Comparison of ENCODE assay signal across 8 cellular contexts in genomic region chr12:12813120-12814101, GRCh38. TPM values are rescaled to one million over a fixed set of nuclear protein-coding genes. Genes with fewer than 3 reads are reported as not detected.
DNase-seq lines count a peak whose midpoint lies in the region; TF ChIP-seq lines count a peak whose summit lies in the region.

Gene DDX47 (plus strand): TSS chr12:12813346. CDS start chr12:12813368, 22 bp downstream.

- TF ChIP-seq CTCF in Loucy (conservative IDR thresholded peaks at IDR 0.05; ENCODE audit: low read length) (peak; percentile 81), foreskin fibroblast (IDR thresholded peaks at IDR 0.05; ENCODE audit: low read depth, low read length) (peak; percentile 85), neural progenitor cell (IDR thresholded peaks at IDR 0.05) (peak; percentile 89)

- H3F3A ChIP-seq in Loucy (ENCODE audit: low read depth) (peaks cover 4% of the 10 kb centered on the region; the same call in 1 of the 2 replicates), neural progenitor cell (ENCODE audit: low read depth) (no peaks in the 10 kb centered on the region)

- H3K36me3 Mint-ChIP-seq in neural progenitor cell: peaks cover 11% of the 10 kb centered on the region

- no peaks in the 10 kb centered on the region for H3K9me2 ChIP-seq in Loucy (replicated peaks; ENCODE audit: low read depth, low read length)

- H3K9me3 ChIP-seq in Loucy (ENCODE audit: insufficient read depth, low read depth, low read length): no peaks in the 10 kb centered on the region
- no peaks in the 10 kb centered on the region for H3K9me3 ChIP-seq in neural progenitor cell (ENCODE audit: low read depth)

- H4K20me1 ChIP-seq in Loucy (ENCODE audit: insufficient read depth, low read length, poor library complexity, severe bottlenecking): peaks cover 14% of the 10 kb centered on the region
- peaks cover 5% of the 10 kb centered on the region for H4K20me1 ChIP-seq in neural progenitor cell (ENCODE audit: low read depth)

- H3K9ac ChIP-seq in Loucy (ENCODE audit: low read depth, low read length, poor library complexity, severe bottlenecking): peak within 1 kb of the TSS; percentile 80
- peak within 1 kb of the TSS; percentile 94 for H3K9ac ChIP-seq in neural progenitor cell

- H3K4me3 Mint-ChIP-seq in neural progenitor cell: peak within 1 kb of the TSS; percentile 97

- peak within 1 kb of the TSS; percentile 99 for H3K4me2 ChIP-seq in Loucy (ENCODE audit: low read depth, low read length, poor library complexity, severe bottlenecking)
- H3K4me2 ChIP-seq in neural progenitor cell: peak within 1 kb of the TSS; percentile 92

- peak; percentile 95 for DNase-seq in ELR (ENCODE audit: low read depth)
- DNase-seq in GOT3 (lab: John Stamatoyannopoulos, UW): peak; percentile 66
- DNase-seq in SIG-M5 (lab: John Stamatoyannopoulos, UW): peak; percentile 59
- DNase-seq in activated gamma-delta T cell (lab: John Stamatoyannopoulos, UW): peak; percentile 84
- DNase-seq in foreskin fibroblast: peak; percentile 82 to 96
- DNase-seq in neural progenitor cell (ENCODE audit: low spot score): peak; percentile 96
- DNase-seq in stromal cell of bone marrow (ENCODE audit: low read depth): peak; percentile 81

- H3K4me1 Mint-ChIP-seq in neural progenitor cell: peaks cover 28% of the 10 kb centered on the region

- peak within 1 kb of the TSS; percentile 86 for H3K27ac Mint-ChIP-seq in neural progenitor cell

- H3K27me3 Mint-ChIP-seq in neural progenitor cell (ENCODE audit: insufficient read depth, low read depth): no peaks in the 10 kb centered on the region

- H3K4me1 ChIP-seq in Loucy (ENCODE audit: insufficient read depth, low read length, poor library complexity, severe bottlenecking): peaks cover 50% of the 10 kb centered on the region
- peaks cover 6% of the 10 kb centered on the region for H3K4me1 ChIP-seq in neural progenitor cell

- no peaks in the 10 kb centered on the region for H3K9me3 Mint-ChIP-seq in neural progenitor cell

- H3K4me3 ChIP-seq in Loucy (ENCODE audit: low read length, poor library complexity, severe bottlenecking) (peak within 1 kb of the TSS; percentile 83), foreskin fibroblast (ENCODE audit: low read depth in 1 of 2, low read length in 2 of 2) (peak within 1 kb of the TSS; percentile 79 to 87), neural progenitor cell (peak within 1 kb of the TSS; percentile 82)

- no peak within 1 kb of the TSS for H3K27ac ChIP-seq in neural progenitor cell

- H3K27me3 ChIP-seq in Loucy (ENCODE audit: insufficient read depth, low read length, poor library complexity, severe bottlenecking): no peaks in the 10 kb centered on the region
- no peaks in the 10 kb centered on the region for H3K27me3 ChIP-seq in neural progenitor cell

- H3K36me3 ChIP-seq in Loucy (ENCODE audit: insufficient read depth, low read length): no peaks in the 10 kb centered on the region
- H3K36me3 ChIP-seq in neural progenitor cell: no peaks in the 10 kb centered on the region

- peak within 1 kb of the TSS; percentile 55 for H2AFZ ChIP-seq in Loucy (ENCODE audit: low read length)
- H2AFZ ChIP-seq in neural progenitor cell (replicated peaks): peak within 1 kb of the TSS; percentile 49

- H3K79me2 ChIP-seq in Loucy (ENCODE audit: insufficient read depth, low read length) (peaks cover 52% of the 10 kb centered on the region), neural progenitor cell (ENCODE audit: low read depth) (peaks cover 52% of the 10 kb centered on the region)

RNA-seq across cellular contexts. Expression of gene DDX47, which starts in this region (rescaled TPM):
- total RNA-seq in neural progenitor cell (ENCODE audit: low replicate concordance): 86.2 and 107 TPM in 2 replicates
